1 cellular context compared by ENCODE assay signal in genomic region chr19:58519355-58520256, GRCh38.
TF ChIP-seq lines count a peak whose summit lies in the region.

ZBTB45 (minus strand) TSS chr19:58519810; CDS start chr19:58517673, 2,137 bp downstream.

TF ChIP-seq in HepG2, 621 proteins besides CTCF, POLR2A, EP300 and RAD21 (continued from another document and continues in another):
- TF ChIP-seq, protein P1, sequence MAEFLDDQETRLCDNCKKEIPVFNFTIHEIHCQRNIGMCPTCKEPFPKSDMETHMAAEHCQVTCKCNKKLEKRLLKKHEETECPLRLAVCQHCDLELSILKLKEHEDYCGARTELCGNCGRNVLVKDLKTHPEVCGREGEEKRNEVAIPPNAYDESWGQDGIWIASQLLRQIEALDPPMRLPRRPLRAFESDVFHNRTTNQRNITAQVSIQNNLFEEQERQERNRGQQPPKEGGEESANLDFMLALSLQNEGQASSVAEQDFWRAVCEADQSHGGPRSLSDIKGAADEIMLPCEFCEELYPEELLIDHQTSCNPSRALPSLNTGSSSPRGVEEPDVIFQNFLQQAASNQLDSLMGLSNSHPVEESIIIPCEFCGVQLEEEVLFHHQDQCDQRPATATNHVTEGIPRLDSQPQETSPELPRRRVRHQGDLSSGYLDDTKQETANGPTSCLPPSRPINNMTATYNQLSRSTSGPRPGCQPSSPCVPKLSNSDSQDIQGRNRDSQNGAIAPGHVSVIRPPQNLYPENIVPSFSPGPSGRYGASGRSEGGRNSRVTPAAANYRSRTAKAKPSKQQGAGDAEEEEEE (CRISPR knock-in tag; IDR thresholded peaks at IDR 0.05; ENCODE audit: borderline replicate concordance): no peak; the same call in 1 of the 2 replicates
- peak; percentile 92 for TF ChIP-seq ZNF224 (CRISPR knock-in tag; IDR thresholded peaks at IDR 0.05)
- TF ChIP-seq ATAD3A (CRISPR knock-in tag; IDR thresholded peaks at IDR 0.05): no peak; the same call in 1 of the 2 replicates
- no peak for TF ChIP-seq GLMP (CRISPR knock-in tag; IDR thresholded peaks at IDR 0.05; ENCODE audit: borderline replicate concordance)
- TF ChIP-seq, protein P2, sequence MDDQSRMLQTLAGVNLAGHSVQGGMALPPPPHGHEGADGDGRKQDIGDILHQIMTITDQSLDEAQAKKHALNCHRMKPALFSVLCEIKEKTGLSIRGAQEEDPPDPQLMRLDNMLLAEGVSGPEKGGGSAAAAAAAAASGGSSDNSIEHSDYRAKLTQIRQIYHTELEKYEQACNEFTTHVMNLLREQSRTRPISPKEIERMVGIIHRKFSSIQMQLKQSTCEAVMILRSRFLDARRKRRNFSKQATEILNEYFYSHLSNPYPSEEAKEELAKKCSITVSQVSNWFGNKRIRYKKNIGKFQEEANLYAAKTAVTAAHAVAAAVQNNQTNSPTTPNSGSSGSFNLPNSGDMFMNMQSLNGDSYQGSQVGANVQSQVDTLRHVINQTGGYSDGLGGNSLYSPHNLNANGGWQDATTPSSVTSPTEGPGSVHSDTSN (CRISPR knock-in tag; IDR thresholded peaks at IDR 0.05; ENCODE audit: borderline replicate concordance): 0 out of 2 replicates have a peak, but pooled peaks have one; percentile 61
- peak; percentile 54; the same call in 1 of the 2 replicates for TF ChIP-seq RFX3 (CRISPR knock-in tag; IDR thresholded peaks at IDR 0.05)
- TF ChIP-seq ZUFSP (CRISPR knock-in tag; IDR thresholded peaks at IDR 0.05; ENCODE audit: borderline replicate concordance): no peak
- TF ChIP-seq ZHX1 (CRISPR knock-in tag; IDR thresholded peaks at IDR 0.05; ENCODE audit: low read depth): peak; percentile 97
- TF ChIP-seq GPN1 (CRISPR knock-in tag; IDR thresholded peaks at IDR 0.05; ENCODE audit: borderline replicate concordance): 0 out of 2 replicates have a peak, but pooled peaks have one; percentile 55
- TF ChIP-seq GATA4 (IDR thresholded peaks at IDR 0.05; ENCODE audit: borderline replicate concordance, low read depth): no peak
- TF ChIP-seq MLLT10 (CRISPR knock-in tag; IDR thresholded peaks at IDR 0.05): no peak
- no peak for TF ChIP-seq TRIM24 (CRISPR knock-in tag; IDR thresholded peaks at IDR 0.05)
- no peak; the same call in 1 of the 2 replicates for TF ChIP-seq ZNF816 (CRISPR knock-in tag; IDR thresholded peaks at IDR 0.05; ENCODE audit: borderline replicate concordance)
- TF ChIP-seq ZFY (CRISPR knock-in tag; IDR thresholded peaks at IDR 0.05): peak; percentile 99
- TF ChIP-seq, protein P3, sequence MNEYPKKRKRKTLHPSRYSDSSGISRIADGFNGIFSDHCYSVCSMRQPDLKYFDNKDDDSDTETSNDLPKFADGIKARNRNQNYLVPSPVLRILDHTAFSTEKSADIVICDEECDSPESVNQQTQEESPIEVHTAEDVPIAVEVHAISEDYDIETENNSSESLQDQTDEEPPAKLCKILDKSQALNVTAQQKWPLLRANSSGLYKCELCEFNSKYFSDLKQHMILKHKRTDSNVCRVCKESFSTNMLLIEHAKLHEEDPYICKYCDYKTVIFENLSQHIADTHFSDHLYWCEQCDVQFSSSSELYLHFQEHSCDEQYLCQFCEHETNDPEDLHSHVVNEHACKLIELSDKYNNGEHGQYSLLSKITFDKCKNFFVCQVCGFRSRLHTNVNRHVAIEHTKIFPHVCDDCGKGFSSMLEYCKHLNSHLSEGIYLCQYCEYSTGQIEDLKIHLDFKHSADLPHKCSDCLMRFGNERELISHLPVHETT (CRISPR knock-in tag; conservative IDR thresholded peaks at IDR 0.05): peak; percentile 99
- TF ChIP-seq TAF1 (CRISPR knock-in tag; IDR thresholded peaks at IDR 0.05): peak; percentile 94
- TF ChIP-seq, protein P4, sequence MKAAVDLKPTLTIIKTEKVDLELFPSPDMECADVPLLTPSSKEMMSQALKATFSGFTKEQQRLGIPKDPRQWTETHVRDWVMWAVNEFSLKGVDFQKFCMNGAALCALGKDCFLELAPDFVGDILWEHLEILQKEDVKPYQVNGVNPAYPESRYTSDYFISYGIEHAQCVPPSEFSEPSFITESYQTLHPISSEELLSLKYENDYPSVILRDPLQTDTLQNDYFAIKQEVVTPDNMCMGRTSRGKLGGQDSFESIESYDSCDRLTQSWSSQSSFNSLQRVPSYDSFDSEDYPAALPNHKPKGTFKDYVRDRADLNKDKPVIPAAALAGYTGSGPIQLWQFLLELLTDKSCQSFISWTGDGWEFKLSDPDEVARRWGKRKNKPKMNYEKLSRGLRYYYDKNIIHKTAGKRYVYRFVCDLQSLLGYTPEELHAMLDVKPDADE (CRISPR knock-in tag; IDR thresholded peaks at IDR 0.05): peak; percentile 14; the same call in 1 of the 2 replicates
- 0 out of 2 replicates have a peak, but pooled peaks have one; percentile 92 for TF ChIP-seq SSRP1 (CRISPR knock-in tag; IDR thresholded peaks at IDR 0.05)
- TF ChIP-seq ZBTB26 (CRISPR knock-in tag; IDR thresholded peaks at IDR 0.05; ENCODE audit: borderline replicate concordance): peak; percentile 40; the same call in 1 of the 2 replicates
- TF ChIP-seq ZNF800 (CRISPR knock-in tag; IDR thresholded peaks at IDR 0.05): 0 out of 2 replicates have a peak, but pooled peaks have one; percentile 12
- peak; percentile 89; the same call in 1 of the 2 replicates for TF ChIP-seq MTF2 (CRISPR knock-in tag; IDR thresholded peaks at IDR 0.05; ENCODE audit: borderline replicate concordance)
- peak; percentile 96 for TF ChIP-seq ATF7-NPFF (CRISPR knock-in tag; IDR thresholded peaks at IDR 0.05; ENCODE audit: low read depth)
- TF ChIP-seq XBP1 (CRISPR knock-in tag; IDR thresholded peaks at IDR 0.05): no peak; the same call in 1 of the 2 replicates
- TF ChIP-seq NCOR1 (IDR thresholded peaks at IDR 0.05; ENCODE audit: borderline replicate concordance, low read length): 0 out of 2 replicates have a peak, but pooled peaks have one; percentile 75
- peak; percentile 97 for TF ChIP-seq TEAD3 (CRISPR knock-in tag; optimal IDR thresholded peaks at IDR 0.05; ENCODE audit: borderline replicate concordance)
- TF ChIP-seq KDM1A (CRISPR knock-in tag; IDR thresholded peaks at IDR 0.05): no peak; the same call in 1 of the 2 replicates
- TF ChIP-seq JUND (CRISPR knock-in tag; IDR thresholded peaks at IDR 0.05): 0 out of 2 replicates have a peak, but pooled peaks have one; percentile 59
- no peak for TF ChIP-seq ATF7 (IDR thresholded peaks at IDR 0.05)
- peak; percentile 80 for TF ChIP-seq ATF7 (CRISPR knock-in tag; IDR thresholded peaks at IDR 0.05)
- 0 out of 2 replicates have a peak, but pooled peaks have one; percentile 41 for TF ChIP-seq ZSCAN20 (CRISPR knock-in tag; IDR thresholded peaks at IDR 0.05; ENCODE audit: borderline replicate concordance)
- TF ChIP-seq FOXA1 (IDR thresholded peaks at IDR 0.05): no peak
- peak; percentile 55 for TF ChIP-seq FOXA1 (CRISPR knock-in tag; IDR thresholded peaks at IDR 0.05)
- peak; percentile 78 for TF ChIP-seq POLR2AphosphoS5 (IDR thresholded peaks at IDR 0.05; ENCODE audit: low read depth, low read length)
- peak; percentile 52 for TF ChIP-seq ZBTB7B (CRISPR knock-in tag; IDR thresholded peaks at IDR 0.05)
- peak; percentile 57; the same call in 1 of the 2 replicates for TF ChIP-seq ZNF281 (CRISPR knock-in tag; IDR thresholded peaks at IDR 0.05; ENCODE audit: borderline replicate concordance)
- peak; percentile 99 for TF ChIP-seq KAT8 (CRISPR knock-in tag; IDR thresholded peaks at IDR 0.05)
- TF ChIP-seq MAZ (IDR thresholded peaks at IDR 0.05; ENCODE audit: borderline replicate concordance, low read depth, low read length): peak; percentile 92; the same call in 1 of the 2 replicates
- TF ChIP-seq MAZ (CRISPR knock-in tag; IDR thresholded peaks at IDR 0.05; ENCODE audit: low read depth): peak; percentile 99
- TF ChIP-seq ZZZ3 (CRISPR knock-in tag; IDR thresholded peaks at IDR 0.05; ENCODE audit: borderline replicate concordance): peak; percentile 96; the same call in 1 of the 2 replicates
- peak; percentile 87 for TF ChIP-seq ZNF275 (CRISPR knock-in tag; IDR thresholded peaks at IDR 0.05; ENCODE audit: borderline replicate concordance)
- 0 out of 2 replicates have a peak, but pooled peaks have one; percentile 20 for TF ChIP-seq WIZ (CRISPR knock-in tag; IDR thresholded peaks at IDR 0.05)
- 0 out of 2 replicates have a peak, but pooled peaks have one; percentile 26 for TF ChIP-seq PAWR (CRISPR knock-in tag; IDR thresholded peaks at IDR 0.05; ENCODE audit: borderline replicate concordance)
